Comparison of ENCODE assay signal across 8 cellular contexts in the genomic region with DNA sequence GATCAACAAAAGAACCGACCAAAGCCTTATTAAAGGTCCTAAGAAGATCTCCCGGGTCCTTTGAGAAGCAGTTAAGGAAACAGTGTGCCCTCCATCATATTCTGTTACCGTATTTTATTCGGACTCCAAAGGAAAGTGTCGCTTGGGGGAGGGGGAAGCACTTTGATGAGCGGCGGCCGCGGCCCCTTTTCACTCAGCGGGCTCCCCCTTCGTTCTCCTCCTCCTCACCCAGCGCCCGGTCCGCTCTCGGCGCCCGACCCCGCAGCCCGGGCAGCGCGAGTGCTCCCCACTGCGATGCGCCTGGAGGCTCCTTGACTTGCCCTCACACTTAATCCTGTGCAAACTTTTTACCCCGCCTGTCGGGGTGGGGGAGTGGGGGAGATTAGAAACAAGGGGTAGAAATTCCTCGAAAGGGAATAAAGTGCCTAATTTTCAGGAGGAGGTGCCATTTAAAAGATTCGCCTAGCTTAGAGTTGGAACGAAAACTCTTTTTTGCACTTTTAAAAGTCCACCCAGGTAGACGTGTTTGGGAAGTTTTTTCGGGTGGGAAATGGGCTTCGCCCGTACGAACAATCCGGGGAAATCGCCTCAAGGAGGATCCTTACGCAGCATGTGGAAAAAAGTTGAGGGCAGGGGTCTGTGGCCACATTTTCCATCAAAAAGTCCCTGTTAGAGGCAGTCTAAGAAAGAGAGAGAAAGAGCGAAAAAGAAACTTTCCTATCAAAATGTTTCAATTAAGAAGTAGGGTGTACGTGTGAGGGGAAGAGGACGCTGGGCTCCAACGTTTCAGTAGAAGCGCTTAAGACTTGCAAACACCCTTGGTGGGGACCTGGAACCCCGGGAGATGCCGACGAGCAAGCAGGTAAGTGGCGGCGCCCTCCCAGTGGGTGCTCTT. TPM values are rescaled to one million over a fixed set of nuclear protein-coding genes. Genes with fewer than 3 reads are reported as not detected.
A peak's percentile ranks its signal among the peaks of the same experiment; 100 is the strongest.
DNase-seq lines count a peak whose midpoint lies in the region; ATAC-seq and TF ChIP-seq lines count a peak whose summit lies in the region.

No MANE protein-coding gene starts in this region.

- H3K27ac ChIP-seq in C4-2B (peak overlapping the region; percentile 80), thoracic aorta (no peak overlapping the region)

- no peaks in the 10 kb centered on the region for H3K9me3 ChIP-seq in thoracic aorta

- peak overlapping the region; percentile 75 for H3K4me3 ChIP-seq in thoracic aorta

- DNase-seq in activated T-cell treated with anti-CD3 and anti-CD28 coated beads, Interleukin-2, amount 50 U/mL, for 48 hours: peak; percentile 29 to 39
- DNase-seq in iPS-NIHi7 (ENCODE audit: extremely low spot score) (peak; percentile 19), thoracic aorta (ENCODE audit: low spot score) (no peak), NCI-H510A treated with DMSO at 0.1 percent for 48 hours (lab: John Stamatoyannopoulos, UW) (no peak), KG1 (lab: John Stamatoyannopoulos, UW) (no peak)

- TF ChIP-seq CTCF in C4-2B (conservative IDR thresholded peaks at IDR 0.05): no peak
- TF ChIP-seq CTCF in thoracic aorta (IDR thresholded peaks at IDR 0.05): no peak

- peaks cover 42% of the 10 kb centered on the region for H3K27me3 ChIP-seq in thoracic aorta (replicated peaks; ENCODE audit: insufficient read depth)

- ATAC-seq in HG03175 (IDR thresholded peaks at IDR 0.05; ENCODE audit: unreplicated experiment) (peak; percentile 0), thoracic aorta (ENCODE audit: insufficient number of reproducible peaks, low FRiP score, low read depth) (no peak), HG03039 (IDR thresholded peaks at IDR 0.05; ENCODE audit: unreplicated experiment) (no peak)

- peaks cover 20 to 43% of the 10 kb centered on the region in 2 donors for H3K4me1 ChIP-seq in thoracic aorta (ENCODE audit: control insufficient read depth in 1 of 2, low read depth in 2 of 2)

- peaks cover 7% of the 10 kb centered on the region for H3K36me3 ChIP-seq in thoracic aorta

RNA-seq across cellular contexts. Expression of a gene that starts 1.1 kb away (rescaled TPM):
- total RNA-seq in thoracic aorta: not detected

Comparison
In these comparisons a context has a peak if more than half of its experiments do, and no peak if none do; other contexts are left out.
1. DNase-seq: peak in activated T-cell treated with anti-CD3 and anti-CD28 coated beads, Interleukin-2, amount 50 U/mL, for 48 hours (2 of 2) and iPS-NIHi7 (single experiment); none in thoracic aorta (single experiment), NCI-H510A treated with DMSO at 0.1 percent for 48 hours (single experiment) and KG1 (single experiment).